Comparison of ENCODE assay signal across 19 cellular contexts in the genomic region with DNA sequence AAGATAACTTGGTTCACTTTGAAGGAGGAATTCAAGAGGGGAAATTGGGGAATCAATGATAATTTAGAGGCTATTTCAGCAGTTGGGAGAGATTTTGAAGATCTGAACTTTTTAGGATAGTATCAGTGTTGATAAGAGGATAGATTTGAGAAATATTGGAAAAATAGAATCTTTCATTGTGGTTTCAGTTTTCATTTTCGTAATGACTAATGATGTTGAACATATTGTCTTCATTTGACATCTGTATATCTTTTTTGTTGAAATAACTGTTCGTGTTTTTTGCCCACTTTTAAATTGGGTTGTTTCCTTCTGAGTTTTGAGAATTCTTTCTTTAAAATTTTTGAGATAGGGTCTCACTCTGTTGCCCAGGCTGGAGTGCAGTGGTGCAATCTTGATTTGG. TPM values are rescaled to one million over a fixed set of nuclear protein-coding genes. Genes with fewer than 3 reads are reported as not detected.
DNase-seq lines count a peak whose midpoint lies in the region; ATAC-seq, FAIRE-seq and TF ChIP-seq lines count a peak whose summit lies in the region.
"Had no signal": no experiment of that assay in that cellular context is flagged by ENCODE, and none has a peak within 500 bp of the region (broad histone marks: within the 10 kb centered on the region; RNA-seq: fewer than 3 reads in every experiment).

No MANE protein-coding gene starts in this region.

- WGBS in GM12878 (ENCODE audit: insufficient coverage, insufficient replicate concordance, low lambda C conversion rate, missing lambda C conversion rate): 75% methylated on average over 2 of the region's 2 CpGs

- H3K4me2 ChIP-seq in GM12878 (ENCODE audit: control insufficient read depth, insufficient read depth) (no peak overlapping the region), GM23338 (no peak overlapping the region)
- H3K4me2 ChIP-seq: BLaER1 treated with 17β-estradiol and CSF1 and Interleukin-3, amounts not matched to agents 10 nM and 100 nM had no signal

- peaks cover 9% of the 10 kb centered on the region for H3K4me1 Mint-ChIP-seq in activated CD4-positive, alpha-beta T cell treated with anti-CD3 and anti-CD28 coated beads, Interleukin-2, amount 10 ng/mL, durations not matched to agents 24 days and 14 days
- peaks cover 0 to 51% (median 17%) of the 10 kb centered on the region in 4 donors for H3K4me1 Mint-ChIP-seq in CD4-positive, CD25-positive, alpha-beta regulatory T cell
- peaks cover 2% of the 10 kb centered on the region for H3K4me1 Mint-ChIP-seq in T-helper 17 cell
- no peaks in the 10 kb centered on the region for H3K4me1 Mint-ChIP-seq in GM23338

- H3K9me3 ChIP-seq in CD4-positive, CD25-positive, alpha-beta regulatory T cell (ENCODE audit: control insufficient read depth in 2 of 2, low read length in 2 of 2): no peaks in the 10 kb centered on the region
- H3K9me3 ChIP-seq in T-helper 17 cell (ENCODE audit: control insufficient read depth, low read length, poor library complexity, severe bottlenecking): no peaks in the 10 kb centered on the region
- H3K9me3 ChIP-seq in GM12878 (replicated peaks; ENCODE audit: control insufficient read depth, insufficient read depth, low read length): no peaks in the 10 kb centered on the region; the same call in 2 of the 3 replicates
- H3K9me3 ChIP-seq: BLaER1 treated with 17β-estradiol and CSF1 and Interleukin-3, amounts not matched to agents 10 nM and 100 nM had no signal

- SMC1A ChIA-PET in GM12878 (lab: Charles Lee; ENCODE audit: uncharacterized antibody, unreplicated experiment): interaction anchor here (1.6 kb wide), 1 partner anchor 11 kb away, joined by 4 read pairs; no protein-coding TSS in a partner anchor

- DNase-seq in activated CD4-positive, alpha-beta T cell treated with anti-CD3 and anti-CD28 coated beads, Interleukin-2, amount 10 ng/mL, durations not matched to agents 24 days and 14 days: no peak
- no peak for DNase-seq in activated CD4-positive, alpha-beta T cell treated with anti-CD3 and anti-CD28 coated beads, Interleukin-2, amount 50 U/mL, for 4 hours
- DNase-seq in CD4-positive, CD25-positive, alpha-beta regulatory T cell: no peak
- DNase-seq in T-helper 17 cell (no peak), GM12878 (ENCODE audit: low read depth, low spot score) (no peak), GM23338 (ENCODE audit: low spot score) (no peak), DMS53 (lab: John Stamatoyannopoulos, UW) (no peak)
- DNase-seq: 8988T; ACHN; Calu3; CD4-positive, alpha-beta T cell; DMS79 treated with DMSO at 0.1 percent for 48 hours; EL; GM23248; H7 had no signal

- TF ChIP-seq POLR2A in GM12878 (IDR thresholded peaks at IDR 0.05; ENCODE audit: low read depth, low read length): no peak

- peak overlapping the region; percentile 71 for H3K4me3 ChIP-seq in CD4-positive, CD25-positive, alpha-beta regulatory T cell (ENCODE audit: low read depth, low read length)
- H3K4me3 ChIP-seq in GM12878 (no peak overlapping the region), GM23338 (no peak overlapping the region)
- H3K4me3 ChIP-seq: BLaER1 treated with 17β-estradiol and CSF1 and Interleukin-3, amounts not matched to agents 10 nM and 100 nM; GM23248 had no signal

- no peaks in the 10 kb centered on the region for H3K27me3 ChIP-seq in CD4-positive, CD25-positive, alpha-beta regulatory T cell (ENCODE audit: control insufficient read depth, insufficient read depth, low read length)
- no peaks in the 10 kb centered on the region for H3K27me3 ChIP-seq in GM12878 (replicated peaks in 1 of 2; ENCODE audit: control insufficient read depth in 2 of 2, insufficient read depth in 2 of 2, low read length in 1 of 2)
- no peaks in the 10 kb centered on the region for H3K27me3 ChIP-seq in GM23338 (ENCODE audit: insufficient read depth)
- H3K27me3 ChIP-seq: BLaER1 treated with 17β-estradiol and CSF1 and Interleukin-3, amounts not matched to agents 10 nM and 100 nM had no signal

- no peak overlapping the region for H3K4me3 Mint-ChIP-seq in activated CD4-positive, alpha-beta T cell treated with anti-CD3 and anti-CD28 coated beads, Interleukin-2, amount 10 ng/mL, durations not matched to agents 24 days and 14 days
- H3K4me3 Mint-ChIP-seq in CD4-positive, CD25-positive, alpha-beta regulatory T cell: peak overlapping the region; percentile 8 to 77 (median 18)
- H3K4me3 Mint-ChIP-seq in T-helper 17 cell: peak overlapping the region; percentile 19
- no peak overlapping the region for H3K4me3 Mint-ChIP-seq in GM23338
- H3K4me3 Mint-ChIP-seq: CD4-positive, alpha-beta T cell had no signal

- CTCF ChIA-PET in GM12878 (lab: Yijun Ruan, JAX): interaction anchor here (1.8 kb wide), 1 partner anchor 9 kb away, joined by 7 read pairs; no protein-coding TSS in a partner anchor

- no peak for TF ChIP-seq RAD21 in GM12878 (IDR thresholded peaks at IDR 0.05; ENCODE audit: insufficient read depth, low read depth, low read length)

- H3K36me3 ChIP-seq in CD4-positive, CD25-positive, alpha-beta regulatory T cell (ENCODE audit: control insufficient read depth, insufficient read depth, low read length): peaks cover 3% of the 10 kb centered on the region
- H3K36me3 ChIP-seq in GM12878 (ENCODE audit: control insufficient read depth in 2 of 2, insufficient read depth in 2 of 2, low read length in 1 of 2) (peaks cover 3 to 21% of the 10 kb centered on the region in 2 experiments), GM23338 (ENCODE audit: insufficient read depth) (peaks cover 80% of the 10 kb centered on the region)

- no peaks in the 10 kb centered on the region for H3K27me3 Mint-ChIP-seq in activated CD4-positive, alpha-beta T cell treated with anti-CD3 and anti-CD28 coated beads, Interleukin-2, amount 10 ng/mL, durations not matched to agents 24 days and 14 days
- H3K27me3 Mint-ChIP-seq in CD4-positive, CD25-positive, alpha-beta regulatory T cell: no peaks in the 10 kb centered on the region
- H3K27me3 Mint-ChIP-seq in T-helper 17 cell (no peaks in the 10 kb centered on the region), GM23338 (ENCODE audit: insufficient read depth, low read depth, poor library complexity) (no peaks in the 10 kb centered on the region)
- H3K27me3 Mint-ChIP-seq: CD4-positive, alpha-beta T cell had no signal

- H3K27ac Mint-ChIP-seq in activated CD4-positive, alpha-beta T cell treated with anti-CD3 and anti-CD28 coated beads, Interleukin-2, amount 10 ng/mL, durations not matched to agents 24 days and 14 days: peak overlapping the region; percentile 3
- peak overlapping the region; percentile 0 to 64 (median 47) for H3K27ac Mint-ChIP-seq in CD4-positive, CD25-positive, alpha-beta regulatory T cell
- H3K27ac Mint-ChIP-seq in T-helper 17 cell (no peak overlapping the region), GM23338 (no peak overlapping the region)
- H3K27ac Mint-ChIP-seq: CD4-positive, alpha-beta T cell had no signal

- no peaks in the 10 kb centered on the region for H3K9me2 ChIP-seq in GM23338 (ENCODE audit: insufficient read depth)

- H3K36me3 Mint-ChIP-seq in activated CD4-positive, alpha-beta T cell treated with anti-CD3 and anti-CD28 coated beads, Interleukin-2, amount 10 ng/mL, durations not matched to agents 24 days and 14 days (ENCODE audit: low read depth): peaks cover 65% of the 10 kb centered on the region
- H3K36me3 Mint-ChIP-seq in CD4-positive, CD25-positive, alpha-beta regulatory T cell: peaks cover 7% of the 10 kb centered on the region
- H3K36me3 Mint-ChIP-seq in T-helper 17 cell (ENCODE audit: low read depth) (peaks cover 8% of the 10 kb centered on the region), GM23338 (ENCODE audit: low read depth) (peaks cover 92% of the 10 kb centered on the region)

- H4K20me1 ChIP-seq in GM12878 (ENCODE audit: control insufficient read depth, insufficient read depth) (no peaks in the 10 kb centered on the region; the same call in 1 of the 2 replicates), GM23338 (replicated peaks; ENCODE audit: insufficient read depth) (peaks cover 8% of the 10 kb centered on the region; the same call in 1 of the 2 replicates)
- H4K20me1 ChIP-seq: BLaER1 treated with 17β-estradiol and CSF1 and Interleukin-3, amounts not matched to agents 10 nM and 100 nM had no signal

- FAIRE-seq in GM12878 (lab: Jason Lieb, UNC): peak; percentile 23
- FAIRE-seq: G401.6 had no signal

- POLR2A ChIA-PET in GM12878 (lab: Charles Lee): interaction anchor here (1.7 kb wide), 1 partner anchor 25 kb away, joined by 5 read pairs; no protein-coding TSS in a partner anchor

- no peaks in the 10 kb centered on the region for H3F3A ChIP-seq in GM23338 (replicated peaks; ENCODE audit: low read depth)

- H3K79me2 ChIP-seq in GM12878 (ENCODE audit: control insufficient read depth, insufficient read depth, low read length) (no peaks in the 10 kb centered on the region), GM23338 (replicated peaks; ENCODE audit: insufficient read depth) (no peaks in the 10 kb centered on the region)

- intact Hi-C loops in activated CD4-positive, alpha-beta T cell treated with anti-CD3 and anti-CD28 coated beads, Interleukin-2, amount 10 ng/mL, durations not matched to agents 24 days and 14 days (cut with micrococcal nuclease): no loop called here
- intact Hi-C loops in GM12878 (cut with micrococcal nuclease; ENCODE audit: unreplicated experiment): no loop called here

- peaks cover 3% of the 10 kb centered on the region for H3K4me1 ChIP-seq in CD4-positive, CD25-positive, alpha-beta regulatory T cell (ENCODE audit: control insufficient read depth, insufficient read depth, low read length, poor library complexity, severe bottlenecking)
- H3K4me1 ChIP-seq in GM12878 (ENCODE audit: control insufficient read depth, insufficient read depth, low read length) (no peaks in the 10 kb centered on the region), GM23338 (ENCODE audit: insufficient read depth) (no peaks in the 10 kb centered on the region)
- H3K4me1 ChIP-seq: BLaER1 treated with 17β-estradiol and CSF1 and Interleukin-3, amounts not matched to agents 10 nM and 100 nM had no signal

- TF ChIP-seq EP300 in GM12878 (IDR thresholded peaks at IDR 0.05; ENCODE audit: borderline replicate concordance in 1 of 2, control insufficient read depth in 1 of 2, low read depth in 2 of 2, low read length in 2 of 2): no peak

- H3K27ac ChIP-seq in CD4-positive, CD25-positive, alpha-beta regulatory T cell (ENCODE audit: insufficient read depth, low read length, poor library complexity, severe bottlenecking): no peak overlapping the region
- no peak overlapping the region for H3K27ac ChIP-seq in GM12878 (ENCODE audit: control insufficient read depth, insufficient read depth)
- no peak overlapping the region for H3K27ac ChIP-seq in GM23338 (ENCODE audit: low read depth)
- H3K27ac ChIP-seq: BLaER1 treated with 17β-estradiol and CSF1 and Interleukin-3, amounts not matched to agents 10 nM and 100 nM; GM23248; HL-60 had no signal

- in situ Hi-C loops in GM12878 (cut with MboI): no loop called here

- no peak for ATAC-seq in CD4-positive, CD25-positive, alpha-beta regulatory T cell (ENCODE audit: low read depth in 2 of 2)
- ATAC-seq in T-helper 17 cell: no peak
- ATAC-seq in GM12878: no peak
- no peak for ATAC-seq in GM21367 (IDR thresholded peaks at IDR 0.05; ENCODE audit: unreplicated experiment)
- ATAC-seq in GM23338: no peak

- TF ChIP-seq CTCF in GM12878 (IDR thresholded peaks at IDR 0.05 in 2 of 3, conservative IDR thresholded peaks at IDR 0.05 in 1 of 3; ENCODE audit: control insufficient read depth in 2 of 3, extremely low read depth in 1 of 3, insufficient read depth in 1 of 3, low read depth in 3 of 3, low read length in 3 of 3): no peak
- TF ChIP-seq CTCF in GM23338 (conservative IDR thresholded peaks at IDR 0.05; ENCODE audit: low read depth in 2 of 2): no peak

- no peak overlapping the region for H2AFZ ChIP-seq in GM12878 (ENCODE audit: control insufficient read depth, low read depth, low read length)
- H2AFZ ChIP-seq in GM23338: no peak overlapping the region
- H2AFZ ChIP-seq: GM23248 had no signal

- RAD21 ChIA-PET in GM12878 (lab: Charles Lee; ENCODE audit: unreplicated experiment): interaction anchor here (1.0 kb wide), 1 partner anchor 61 kb away, joined by 4 read pairs; a partner anchor contains a TSS

- BruUV-seq in GM12878 (replicated peaks; lab: Mats Ljungman, UMichigan): no TSS peak

- H3K9ac ChIP-seq in GM12878 (ENCODE audit: control insufficient read depth, insufficient read depth, low read length): no peak overlapping the region
- H3K9ac ChIP-seq: BLaER1 treated with 17β-estradiol and CSF1 and Interleukin-3, amounts not matched to agents 10 nM and 100 nM; GM23248 had no signal

- H3K9me3 Mint-ChIP-seq in activated CD4-positive, alpha-beta T cell treated with anti-CD3 and anti-CD28 coated beads, Interleukin-2, amount 10 ng/mL, durations not matched to agents 24 days and 14 days: no peaks in the 10 kb centered on the region
- no peaks in the 10 kb centered on the region for H3K9me3 Mint-ChIP-seq in CD4-positive, CD25-positive, alpha-beta regulatory T cell
- no peaks in the 10 kb centered on the region for H3K9me3 Mint-ChIP-seq in GM23338
- H3K9me3 Mint-ChIP-seq: CD4-positive, alpha-beta T cell had no signal

RNA-seq across cellular contexts. Expression of a gene that starts 21.1 kb away (rescaled TPM):
- total RNA-seq in activated CD4-positive, alpha-beta T cell treated with anti-CD3 and anti-CD28 coated beads, Interleukin-2, amount 10 ng/mL, durations not matched to agents 24 days and 14 days: 36.2 and 40.4 TPM in 2 replicates
- total RNA-seq in CD4-positive, CD25-positive, alpha-beta regulatory T cell: 2.7 TPM
- 1 to 10 TPM; 1.1 to 2.9 (median 1.9) TPM for polyA plus RNA-seq in CD4-positive, CD25-positive, alpha-beta regulatory T cell
- total RNA-seq in T-helper 17 cell: 1 to 10 TPM; 2.2 to 2.3 TPM
- total RNA-seq in GM12878 (2013; cell fraction: nucleolus; rRNA removed): 55.8 and 56.5 TPM in 2 replicates
- total RNA-seq in GM12878 (2014; rRNA removed): 34.7 and 47.8 TPM in 2 replicates
- total RNA-seq in GM12878 (2014; rRNA removed; fragmentation: Illumina TruSeq; extraction: Trizol): 46.3 and 46.7 TPM in 2 replicates
- total RNA-seq in GM12878 (2021): 37.6 and 38.7 TPM in 2 replicates
- polyA plus RNA-seq in GM12878 (2011; ENCODE audit: low read depth): 5.0 TPM
- 47.8 and 80.1 TPM in 2 replicates for polyA plus RNA-seq in GM12878 (2011; rRNA removed)
- polyA plus RNA-seq in GM12878 (2011; cell fraction: cytosol; rRNA removed): 14.8 and 15.3 TPM in 2 replicates
- 33.3 and 35.5 TPM in 2 replicates for polyA plus RNA-seq in GM12878 (2011; cell fraction: nucleus; rRNA removed)
- 9.5 and 13.3 TPM in 2 replicates for polyA plus RNA-seq in GM12878 (2012)
- 37.6 and 46.3 TPM in 2 replicates for polyA plus RNA-seq in GM12878 (2014; fragmentation: Illumina TruSeq; extraction: Trizol)
- 10 to 100 TPM; 21.5 to 27.5 TPM for polyA plus RNA-seq in GM12878 (2014; fragmentation: Nextera tagmentation; extraction: Ambion mirVana)
- polyA plus RNA-seq in GM12878 (2014; rRNA removed): 21.0 and 22.6 TPM in 2 replicates
- 10 to 100 TPM; 40.2 to 42.8 TPM for polyA plus RNA-seq in GM12878 (2016; fragmentation: Nextera tagmentation; extraction: Ambion mirVana)
- 33.5 and 37.4 TPM in 2 replicates for polyA minus RNA-seq in GM12878 (2011; rRNA and poly(A)+ RNA removed)
- 16.4 and 22.8 TPM in 2 replicates for polyA minus RNA-seq in GM12878 (2011; cell fraction: cytosol; rRNA and poly(A)+ RNA removed)
- 38.4 and 61.4 TPM in 2 replicates for polyA minus RNA-seq in GM12878 (2011; cell fraction: nucleus; rRNA and poly(A)+ RNA removed)
- 96.9 and 102 TPM in 2 replicates for total RNA-seq in GM23338 (2014; rRNA removed; shearing (Covaris generic))
- 94.2 and 111 TPM in 2 replicates for polyA plus RNA-seq in GM23338 (2016; fragmentation: Nextera tagmentation; extraction: Ambion mirVana)

Comparison
In these comparisons a context has a peak if more than half of its experiments do, and no peak if none do; other contexts are left out.
1. H3K27ac Mint-ChIP-seq: peak in activated CD4-positive, alpha-beta T cell treated with anti-CD3 and anti-CD28 coated beads, Interleukin-2, amount 10 ng/mL, durations not matched to agents 24 days and 14 days (single experiment) and CD4-positive, CD25-positive, alpha-beta regulatory T cell (3 of 3); none in T-helper 17 cell (single experiment) and GM23338 (single experiment).
2. H3K4me3 Mint-ChIP-seq: peak in CD4-positive, CD25-positive, alpha-beta regulatory T cell (4 of 4) and T-helper 17 cell (single experiment); none in activated CD4-positive, alpha-beta T cell treated with anti-CD3 and anti-CD28 coated beads, Interleukin-2, amount 10 ng/mL, durations not matched to agents 24 days and 14 days (single experiment) and GM23338 (single experiment).